ENCODE assay signal across 22 cellular contexts in genomic region chr14:48023881-48024280, GRCh38.
"Had no signal": no experiment of that assay in that cellular context is flagged by ENCODE, and none has a peak within 500 bp of the region (broad histone marks: within the 10 kb centered on the region; RNA-seq: fewer than 3 reads in every experiment).

No MANE protein-coding gene starts in this region.

- H3K9me3 ChIP-seq: ascending aorta, gastrocnemius medialis, left ventricle myocardium inferior, neutrophil, pancreas had no signal

- DNase-seq: activated CD4-positive, alpha-beta T cell treated with anti-CD3 and anti-CD28 coated beads for 4 hours; activated CD4-positive, alpha-beta T cell treated with anti-CD3 and anti-CD28 coated beads, Interleukin-2, amount 50 U/mL, for 48 hours; activated CD4-positive, CD25-positive, alpha-beta regulatory T cell; activated CD8-positive, alpha-beta memory T cell treated with anti-CD3 and anti-CD28 coated beads, Interleukin-2, amount 50 U/mL, for 48 hours; activated naive CD4-positive, alpha-beta T cell; activated T-cell treated with anti-CD3 and anti-CD28 coated beads, Interleukin-2, amount 50 U/mL, for 4 hours; adrenal gland; brain microvascular endothelial cell; esophagus squamous epithelium; gastrocnemius medialis; hippocampal formation; kidney glomerular epithelial cell; left ventricle myocardium inferior; pancreas; right cardiac atrium; stimulated activated CD4-positive, alpha-beta T cell treated with anti-CD3 and anti-CD28 coated beads, Interleukin-12 subunit alpha, Interleukin-12 subunit beta, amount 100 ng/mL, for 4 hours; stimulated activated CD4-positive, alpha-beta T cell treated with anti-CD3 and anti-CD28 coated beads, Interleukin-4, amount 100 ng/mL, for 4 hours; stimulated activated naive CD8-positive, alpha-beta T cell treated with anti-CD3 and anti-CD28 coated beads, Interleukin-15, Interleukin-2, amounts not matched to agents 100 U/mL and 50 U/mL, for 24 hours; T1000 had no signal

- H3K4me1 ChIP-seq: adrenal gland, ascending aorta, esophagus squamous epithelium, gastrocnemius medialis, left ventricle myocardium inferior, pancreas had no signal

- H3K4me3 ChIP-seq: adrenal gland, ascending aorta, coronary artery, esophagus squamous epithelium, gastrocnemius medialis, left ventricle myocardium inferior, pancreas had no signal

- ATAC-seq: activated T-cell treated with anti-CD3 and anti-CD28 coated beads, Interleukin-2, amount 50 U/mL, for 4 hours; gastrocnemius medialis; pancreas; right cardiac atrium; stimulated activated naive CD8-positive, alpha-beta T cell treated with anti-CD3 and anti-CD28 coated beads, Interleukin-15, Interleukin-2, amounts not matched to agents 100 U/mL and 50 U/mL, for 24 hours had no signal

- H3K27ac ChIP-seq: adrenal gland, ascending aorta, brain microvascular endothelial cell, coronary artery, esophagus squamous epithelium, gastrocnemius medialis, left ventricle myocardium inferior, neutrophil, pancreas had no signal

- H3K36me3 ChIP-seq: adrenal gland, ascending aorta, brain microvascular endothelial cell, esophagus squamous epithelium, gastrocnemius medialis, left ventricle myocardium inferior, neutrophil, pancreas had no signal

- H3K27me3 ChIP-seq: adrenal gland, ascending aorta, brain microvascular endothelial cell, esophagus squamous epithelium, gastrocnemius medialis, neutrophil, pancreas had no signal
